Comparison of ENCODE assay signal across 37 cellular contexts in the genomic region with DNA sequence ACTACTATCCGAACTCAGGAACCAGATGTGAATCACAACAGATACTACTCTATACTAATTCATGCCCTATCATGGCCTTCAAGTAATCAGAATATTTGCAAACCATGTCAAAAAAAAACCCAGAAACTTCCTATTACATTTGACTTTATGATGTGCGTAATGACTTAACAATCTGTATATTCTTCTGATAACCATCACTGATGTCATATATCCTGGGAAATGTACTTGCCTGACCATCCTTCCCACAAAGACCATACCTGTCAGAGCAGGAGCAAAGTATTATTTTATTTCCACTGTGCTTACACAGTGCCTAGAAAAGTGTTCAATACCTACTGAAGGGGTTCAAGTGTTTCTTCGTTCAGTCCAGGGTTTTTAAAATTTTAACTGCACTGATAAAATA.
"Had no signal": no experiment of that assay in that cellular context is flagged by ENCODE, and none has a peak within 500 bp of the region (broad histone marks: within the 10 kb centered on the region; RNA-seq: fewer than 3 reads in every experiment).

No MANE protein-coding gene starts in this region.

- ATAC-seq: activated CD4-positive, alpha-beta T cell treated with anti-CD3 and anti-CD28 coated beads for 36 hours; activated CD8-positive, alpha-beta memory T cell treated with anti-CD3 and anti-CD28 coated beads, Interleukin-2, amount 10 ng/mL, durations not matched to agents 7 days and 5 days; activated CD8-positive, alpha-beta T cell treated with anti-CD3 and anti-CD28 coated beads, Interleukin-2, amount 10 ng/mL, durations not matched to agents 7 days and 5 days; activated naive CD4-positive, alpha-beta T cell treated with anti-CD3 and anti-CD28 coated beads, Interleukin-2, amount 50 U/mL, for 72 hours; activated T-cell treated with anti-CD3 and anti-CD28 coated beads, Interleukin-2, amount 50 U/mL, for 4 hours; activated T-cell treated with anti-CD3 and anti-CD28 coated beads, Interleukin-2, amount 50 U/mL, for 72 hours; activated T-helper 17 cell treated with anti-CD3 and anti-CD28 coated beads, Interleukin-2, amount 50 U/mL, for 72 hours had no signal

- H3K9me3 ChIP-seq: adrenal gland, ascending aorta had no signal

- H3K27ac ChIP-seq: adrenal gland, ascending aorta, cardiac muscle cell, VCaP had no signal

- H3K9me3 Mint-ChIP-seq: activated CD4-positive, alpha-beta T cell treated with anti-CD3 and anti-CD28 coated beads, Interleukin-2, amount 10 ng/mL, durations not matched to agents 7 days and 5 days; activated naive CD4-positive, alpha-beta T cell treated with anti-CD3 and anti-CD28 coated beads for 36 hours; activated naive CD4-positive, alpha-beta T cell treated with anti-CD3 and anti-CD28 coated beads, Interleukin-2, amount 50 U/mL, for 72 hours; activated T-cell treated with anti-CD3 and anti-CD28 coated beads, Interleukin-2, amount 50 U/mL, for 72 hours; activated T-helper 17 cell treated with anti-CD3 and anti-CD28 coated beads, Interleukin-2, amount 50 U/mL, for 72 hours; central memory CD8-positive, alpha-beta T cell had no signal

- H3K4me1 Mint-ChIP-seq: activated B cell treated with CpG ODN at 0.5 μM for 24 hours; activated CD4-positive, alpha-beta memory T cell treated with anti-CD3 and anti-CD28 coated beads, Interleukin-2, amount 10 ng/mL, durations not matched to agents 7 days and 5 days; activated CD4-positive, alpha-beta T cell treated with anti-CD3 and anti-CD28 coated beads for 36 hours; activated CD4-positive, alpha-beta T cell treated with anti-CD3 and anti-CD28 coated beads, Interleukin-2, amount 10 ng/mL, durations not matched to agents 7 days and 5 days; activated CD8-positive, alpha-beta memory T cell treated with anti-CD3 and anti-CD28 coated beads, Interleukin-2, amount 10 ng/mL, durations not matched to agents 7 days and 5 days; activated naive CD8-positive, alpha-beta T cell treated with anti-CD3 and anti-CD28 coated beads for 36 hours; activated T-helper 17 cell treated with anti-CD3 and anti-CD28 coated beads, Interleukin-2, amount 50 U/mL, for 72 hours had no signal

- H3K4me1 ChIP-seq: adrenal gland, ascending aorta had no signal

- H3K27me3 Mint-ChIP-seq: activated B cell treated with CpG ODN at 0.5 μM for 24 hours; activated CD4-positive, alpha-beta memory T cell treated with anti-CD3 and anti-CD28 coated beads, Interleukin-2, amount 10 ng/mL, durations not matched to agents 7 days and 5 days; activated CD4-positive, alpha-beta T cell treated with anti-CD3 and anti-CD28 coated beads for 36 hours; activated CD4-positive, alpha-beta T cell treated with anti-CD3 and anti-CD28 coated beads, Interleukin-2, amount 10 ng/mL, durations not matched to agents 7 days and 5 days; activated CD8-positive, alpha-beta memory T cell treated with anti-CD3 and anti-CD28 coated beads, Interleukin-2, amount 10 ng/mL, durations not matched to agents 7 days and 5 days; activated naive CD8-positive, alpha-beta T cell treated with anti-CD3 and anti-CD28 coated beads for 36 hours; activated T-helper 17 cell treated with anti-CD3 and anti-CD28 coated beads, Interleukin-2, amount 50 U/mL, for 72 hours; brain; central memory CD8-positive, alpha-beta T cell had no signal

- H3K4me3 ChIP-seq: adrenal gland, ascending aorta, cardiac muscle cell had no signal

- DNase-seq: activated B cell treated with CpG ODN at 0.5 μM for 24 hours; activated CD4-positive, alpha-beta memory T cell treated with anti-CD3 and anti-CD28 coated beads, Interleukin-2, amount 10 ng/mL, durations not matched to agents 7 days and 5 days; activated CD4-positive, alpha-beta T cell treated with anti-CD3 and anti-CD28 coated beads for 1 hour; activated CD4-positive, alpha-beta T cell treated with anti-CD3 and anti-CD28 coated beads for 36 hours; activated CD4-positive, alpha-beta T cell treated with anti-CD3 and anti-CD28 coated beads for 48 hours; activated CD4-positive, alpha-beta T cell treated with anti-CD3 and anti-CD28 coated beads, Interleukin-2, amount 10 ng/mL, durations not matched to agents 7 days and 5 days; activated CD4-positive, alpha-beta T cell treated with anti-CD3 and anti-CD28 coated beads, Interleukin-2, amount 50 U/mL, for 48 hours; activated CD8-positive, alpha-beta memory T cell treated with anti-CD3 and anti-CD28 coated beads for 24 hours; activated CD8-positive, alpha-beta memory T cell treated with anti-CD3 and anti-CD28 coated beads, Interleukin-2, amount 10 ng/mL, durations not matched to agents 7 days and 5 days; activated CD8-positive, alpha-beta memory T cell treated with anti-CD3 and anti-CD28 coated beads, Interleukin-2, amount 50 U/mL, for 48 hours; activated CD8-positive, alpha-beta T cell treated with anti-CD3 and anti-CD28 coated beads, Interleukin-2, amount 10 ng/mL, durations not matched to agents 7 days and 5 days; activated effector memory CD4-positive, alpha-beta T cell treated with anti-CD3 and anti-CD28 coated beads, Interleukin-2, amount 50 U/mL, for 16 hours; activated gamma-delta T cell treated with Interleukin-2 at 50 U/mL for 16 hours; activated naive CD4-positive, alpha-beta T cell; activated naive CD4-positive, alpha-beta T cell treated with anti-CD3 and anti-CD28 coated beads for 36 hours; activated naive CD4-positive, alpha-beta T cell treated with anti-CD3 and anti-CD28 coated beads, Interleukin-2, amount 50 U/mL, for 16 hours; activated naive CD8-positive, alpha-beta T cell treated with anti-CD3 and anti-CD28 coated beads for 36 hours; activated T-cell treated with anti-CD3 and anti-CD28 coated beads, Interleukin-2, amount 50 U/mL, for 4 hours; activated T-cell treated with anti-CD3 and anti-CD28 coated beads, Interleukin-2, amount 50 U/mL, for 72 hours; adrenal gland; amygdala; anterior cingulate cortex; caudate nucleus; cerebellar nuclear complex; T-helper 1 cell; T-helper 2 cell; T-helper 9 cell had no signal

- H3K4me3 Mint-ChIP-seq: activated B cell treated with CpG ODN at 0.5 μM for 24 hours; activated CD4-positive, alpha-beta memory T cell treated with anti-CD3 and anti-CD28 coated beads, Interleukin-2, amount 10 ng/mL, durations not matched to agents 7 days and 5 days; activated CD4-positive, alpha-beta T cell treated with anti-CD3 and anti-CD28 coated beads for 36 hours; activated CD4-positive, alpha-beta T cell treated with anti-CD3 and anti-CD28 coated beads, Interleukin-2, amount 10 ng/mL, durations not matched to agents 7 days and 5 days; activated CD8-positive, alpha-beta memory T cell treated with anti-CD3 and anti-CD28 coated beads, Interleukin-2, amount 10 ng/mL, durations not matched to agents 7 days and 5 days; activated CD8-positive, alpha-beta T cell treated with anti-CD3 and anti-CD28 coated beads, Interleukin-2, amount 10 ng/mL, durations not matched to agents 7 days and 5 days; activated naive CD4-positive, alpha-beta T cell treated with anti-CD3 and anti-CD28 coated beads for 36 hours; activated naive CD8-positive, alpha-beta T cell treated with anti-CD3 and anti-CD28 coated beads for 36 hours; activated T-cell treated with anti-CD3 and anti-CD28 coated beads, Interleukin-2, amount 50 U/mL, for 4 hours; activated T-cell treated with anti-CD3 and anti-CD28 coated beads, Interleukin-2, amount 50 U/mL, for 72 hours; activated T-helper 1 cell treated with anti-CD3 and anti-CD28 coated beads, Interleukin-12 subunit alpha, Interleukin-12 subunit beta, Interleukin-2, Interleukin-4 antibody, amounts not matched to agents 30 ng/mL and 10 ng/mL and 1 ng/mL, durations not matched to agents 14 hours and 24 hours and 36 hours; activated T-helper 17 cell treated with anti-CD3 and anti-CD28 coated beads, Interleukin-2, amount 50 U/mL, for 72 hours; brain; central memory CD8-positive, alpha-beta T cell; T-helper 1 cell treated with Interleukin-12 subunit alpha and Interleukin-12 subunit beta and Interleukin-4 antibody, amounts not matched to agents 30 μg/mL and 1 μg/mL, for 36 hours; T-helper 2 cell treated with Interferon-gamma antibody and Interleukin-4, amounts not matched to agents 5 μg/mL and 100 μg/mL, for 36 hours had no signal

- H3K27me3 ChIP-seq: adrenal gland, ascending aorta, cardiac muscle cell had no signal

- H3K27ac Mint-ChIP-seq: activated B cell treated with CpG ODN at 0.5 μM for 24 hours; activated CD4-positive, alpha-beta memory T cell treated with anti-CD3 and anti-CD28 coated beads, Interleukin-2, amount 10 ng/mL, durations not matched to agents 7 days and 5 days; activated CD4-positive, alpha-beta T cell treated with anti-CD3 and anti-CD28 coated beads for 36 hours; activated CD4-positive, alpha-beta T cell treated with anti-CD3 and anti-CD28 coated beads, Interleukin-2, amount 10 ng/mL, durations not matched to agents 7 days and 5 days; activated CD8-positive, alpha-beta memory T cell treated with anti-CD3 and anti-CD28 coated beads, Interleukin-2, amount 10 ng/mL, durations not matched to agents 7 days and 5 days; activated CD8-positive, alpha-beta T cell treated with anti-CD3 and anti-CD28 coated beads, Interleukin-2, amount 10 ng/mL, durations not matched to agents 7 days and 5 days; activated naive CD4-positive, alpha-beta T cell treated with anti-CD3 and anti-CD28 coated beads for 36 hours; activated naive CD4-positive, alpha-beta T cell treated with anti-CD3 and anti-CD28 coated beads, Interleukin-2, amount 50 U/mL, for 72 hours; activated naive CD8-positive, alpha-beta T cell treated with anti-CD3 and anti-CD28 coated beads for 36 hours; activated T-cell treated with anti-CD3 and anti-CD28 coated beads, Interleukin-2, amount 50 U/mL, for 72 hours; activated T-helper 1 cell treated with anti-CD3 and anti-CD28 coated beads, Interleukin-12 subunit alpha, Interleukin-12 subunit beta, Interleukin-2, Interleukin-4 antibody, amounts not matched to agents 30 ng/mL and 10 ng/mL and 1 ng/mL, durations not matched to agents 14 hours and 24 hours and 36 hours; activated T-helper 17 cell treated with anti-CD3 and anti-CD28 coated beads, Interleukin-2, amount 50 U/mL, for 72 hours; brain; T-helper 1 cell treated with Interleukin-12 subunit alpha and Interleukin-12 subunit beta and Interleukin-4 antibody, amounts not matched to agents 30 μg/mL and 1 μg/mL, for 36 hours; T-helper 2 cell treated with Interferon-gamma antibody and Interleukin-4, amounts not matched to agents 5 μg/mL and 100 μg/mL, for 36 hours had no signal
